8 cellular contexts compared by ENCODE assay signal in genomic region chr2:96638144-96639121, GRCh38. TPM values are rescaled to one million over a fixed set of nuclear protein-coding genes. Genes with fewer than 3 reads are reported as not detected.
DNase-seq lines count a peak whose midpoint lies in the region; ATAC-seq, FAIRE-seq and TF ChIP-seq lines count a peak whose summit lies in the region.

Gene KANSL3, minus strand, starts transcription at chr2:96638312. Its CDS starts 1,177 bp downstream, at chr2:96637135.

- DNase-seq in GM12891 (ENCODE audit: insufficient read length, low spot score): peak; percentile 74
- peak; percentile 61 for DNase-seq in NCI-H1436 treated with DMSO at 0.1 percent for 48 hours (lab: John Stamatoyannopoulos, UW)
- peak; percentile 92 for DNase-seq in amniotic epithelial cell (ENCODE audit: low read depth)
- peak; percentile 89 to 91 for DNase-seq in heart right ventricle
- DNase-seq in posterior vena cava (ENCODE audit: low spot score): peak; percentile 97
- peak; percentile 96 for DNase-seq in upper lobe of right lung

- peak; percentile 98 for FAIRE-seq in GM12891 (lab: Jason Lieb, UNC)

- TF ChIP-seq CTCF in heart right ventricle (IDR thresholded peaks at IDR 0.05) (no peak), upper lobe of right lung (IDR thresholded peaks at IDR 0.05) (no peak)

- H3K27ac ChIP-seq in heart right ventricle (peak within 1 kb of the TSS; percentile 88 to 98 (median 94)), upper lobe of right lung (peak within 1 kb of the TSS; percentile 93)

- H3K4me1 ChIP-seq in heart right ventricle: peaks cover 0 to 52% (median 36%) of the 10 kb centered on the region in 9 donors
- H3K4me1 ChIP-seq in upper lobe of right lung: peaks cover 32% of the 10 kb centered on the region

- TF ChIP-seq POLR2A in GM12891 (IDR thresholded peaks at IDR 0.05; ENCODE audit: low read depth, low read length): peak; percentile 78

- peak within 1 kb of the TSS; percentile 60 to 90 (median 74) for H3K4me3 ChIP-seq in heart right ventricle
- H3K4me3 ChIP-seq in upper lobe of right lung: peak within 1 kb of the TSS; percentile 74

- no peaks in the 10 kb centered on the region for H3K27me3 ChIP-seq in heart right ventricle
- no peaks in the 10 kb centered on the region for H3K27me3 ChIP-seq in upper lobe of right lung

- WGBS in heart right ventricle, 2 donors: 8 to 9% methylated on average over 53 to 67 of the region's 67 CpGs

- peaks cover 0 to 28% (median 11%) of the 10 kb centered on the region in 9 donors for H3K36me3 ChIP-seq in heart right ventricle
- H3K36me3 ChIP-seq in upper lobe of right lung: peaks cover 20% of the 10 kb centered on the region

- intact Hi-C loops in T-helper 1 cell treated with Interleukin-12 subunit alpha and Interleukin-12 subunit beta and Interleukin-4 antibody, amounts not matched to agents 30 ng/mL and 1 ng/mL, for 36 hours (cut with micrococcal nuclease): loop anchor here (1.0 to 5.0 kb wide), 10 partner anchors 44 to 491 kb away; partner anchors contain the start of genes ANKRD39, CNNM3, CNNM4 and DUSP2
- intact Hi-C loops in heart right ventricle (cut with DNase I): loop anchor here in 5 of 10 donors (1.0 to 10.0 kb wide), 10 partner anchors 99 to 326 kb away; partner anchors contain the start of genes CNNM4 (in 5 of the 5), ARID5A (in 2 of the 5), LMAN2L (in 2 of the 5) and ANKRD39 (in 1 of the 5)
- intact Hi-C loops in posterior vena cava (cut with DNase I): no loop called here
- intact Hi-C loops in upper lobe of right lung (cut with DNase I): no loop called here

- H3K9me3 ChIP-seq in heart right ventricle (no peaks in the 10 kb centered on the region), upper lobe of right lung (no peaks in the 10 kb centered on the region)

- ATAC-seq in HG02840 (IDR thresholded peaks at IDR 0.05; ENCODE audit: low FRiP score, unreplicated experiment) (peak; percentile 84), heart right ventricle (peak; percentile 84 to 92 (median 90)), upper lobe of right lung (peak; percentile 98)

TF ChIP-seq in GM12891, 5 proteins besides CTCF, POLR2A, EP300 and RAD21:
- peak; percentile 77 for TF ChIP-seq POLR2AphosphoS5 (IDR thresholded peaks at IDR 0.05; ENCODE audit: low read depth, low read length)
- peak; percentile 81; the same call in 1 of the 2 replicates for TF ChIP-seq POU2F2 (IDR thresholded peaks at IDR 0.05; ENCODE audit: low read depth, low read length)
- TF ChIP-seq SPI1 (IDR thresholded peaks at IDR 0.05; ENCODE audit: low read depth, low read length): no peak
- TF ChIP-seq PAX5 (IDR thresholded peaks at IDR 0.05; ENCODE audit: insufficient read depth, low read length, severe bottlenecking): peak; percentile 33
- no peak for TF ChIP-seq TAF1 (IDR thresholded peaks at IDR 0.05; ENCODE audit: low read depth, low read length)

RNA-seq across cellular contexts. Expression of gene KANSL3, which starts in this region (rescaled TPM):
- polyA plus RNA-seq in GM12891 (2012; ENCODE audit: low read depth, missing spikeins): 10.7 TPM
- total RNA-seq in T-helper 1 cell treated with Interleukin-12 subunit alpha and Interleukin-12 subunit beta and Interleukin-4 antibody, amounts not matched to agents 30 ng/mL and 1 ng/mL, for 36 hours: 64.0 and 66.0 TPM in 2 replicates
- total RNA-seq in heart right ventricle (10 to 100 TPM; 25.4 to 38.1 (median 31.7) TPM), posterior vena cava (10 to 100 TPM; 34.0 to 36.1 TPM), upper lobe of right lung (50.1 TPM)
- 10 to 100 TPM; 12.5 to 21.8 TPM for polyA plus RNA-seq in heart right ventricle

Comparison
In these comparisons a context has a peak if more than half of its experiments do, and no peak if none do; other contexts are left out.
1. Peak in every context shown above with its lines: DNase-seq, ATAC-seq, H3K4me3 ChIP-seq and H3K27ac ChIP-seq.